ENCODE assay signal across 1 cellular context in the genomic region with DNA sequence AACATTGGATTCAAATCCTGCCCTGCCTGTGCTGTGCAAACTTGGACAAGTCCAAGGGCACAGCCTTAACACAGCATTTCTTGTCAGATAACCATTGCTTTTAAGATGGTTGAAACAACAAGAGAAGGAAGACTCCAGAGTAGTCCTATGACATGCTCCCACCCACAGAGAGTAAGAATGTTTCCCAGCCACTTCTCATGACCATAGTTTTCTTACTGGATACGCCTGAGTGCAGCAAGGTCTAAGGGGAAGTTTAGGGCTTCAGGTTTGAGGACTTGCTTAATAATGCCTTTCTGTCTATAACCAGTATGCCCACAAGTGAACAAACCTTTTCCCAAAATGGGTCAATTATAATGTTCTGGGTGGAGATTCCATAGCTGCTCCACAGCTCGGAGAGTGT.
A peak's percentile ranks its signal among the peaks of the same experiment; 100 is the strongest.
TF ChIP-seq lines count a peak whose summit lies in the region.

No MANE protein-coding gene starts in this region.

TF ChIP-seq in GM12878, 131 proteins besides CTCF, POLR2A, EP300 and RAD21 (continued from another document):
- TF ChIP-seq, protein P1, sequence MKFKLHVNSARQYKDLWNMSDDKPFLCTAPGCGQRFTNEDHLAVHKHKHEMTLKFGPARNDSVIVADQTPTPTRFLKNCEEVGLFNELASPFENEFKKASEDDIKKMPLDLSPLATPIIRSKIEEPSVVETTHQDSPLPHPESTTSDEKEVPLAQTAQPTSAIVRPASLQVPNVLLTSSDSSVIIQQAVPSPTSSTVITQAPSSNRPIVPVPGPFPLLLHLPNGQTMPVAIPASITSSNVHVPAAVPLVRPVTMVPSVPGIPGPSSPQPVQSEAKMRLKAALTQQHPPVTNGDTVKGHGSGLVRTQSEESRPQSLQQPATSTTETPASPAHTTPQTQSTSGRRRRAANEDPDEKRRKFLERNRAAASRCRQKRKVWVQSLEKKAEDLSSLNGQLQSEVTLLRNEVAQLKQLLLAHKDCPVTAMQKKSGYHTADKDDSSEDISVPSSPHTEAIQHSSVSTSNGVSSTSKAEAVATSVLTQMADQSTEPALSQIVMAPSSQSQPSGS (IDR thresholded peaks at IDR 0.05; ENCODE audit: low read length): 0 out of 2 replicates have a peak, but pooled peaks have one; percentile 11
- TF ChIP-seq SUPT20H (IDR thresholded peaks at IDR 0.05; ENCODE audit: borderline replicate concordance, control insufficient read depth, low read depth, low read length): no peak
- TF ChIP-seq, protein P2, sequence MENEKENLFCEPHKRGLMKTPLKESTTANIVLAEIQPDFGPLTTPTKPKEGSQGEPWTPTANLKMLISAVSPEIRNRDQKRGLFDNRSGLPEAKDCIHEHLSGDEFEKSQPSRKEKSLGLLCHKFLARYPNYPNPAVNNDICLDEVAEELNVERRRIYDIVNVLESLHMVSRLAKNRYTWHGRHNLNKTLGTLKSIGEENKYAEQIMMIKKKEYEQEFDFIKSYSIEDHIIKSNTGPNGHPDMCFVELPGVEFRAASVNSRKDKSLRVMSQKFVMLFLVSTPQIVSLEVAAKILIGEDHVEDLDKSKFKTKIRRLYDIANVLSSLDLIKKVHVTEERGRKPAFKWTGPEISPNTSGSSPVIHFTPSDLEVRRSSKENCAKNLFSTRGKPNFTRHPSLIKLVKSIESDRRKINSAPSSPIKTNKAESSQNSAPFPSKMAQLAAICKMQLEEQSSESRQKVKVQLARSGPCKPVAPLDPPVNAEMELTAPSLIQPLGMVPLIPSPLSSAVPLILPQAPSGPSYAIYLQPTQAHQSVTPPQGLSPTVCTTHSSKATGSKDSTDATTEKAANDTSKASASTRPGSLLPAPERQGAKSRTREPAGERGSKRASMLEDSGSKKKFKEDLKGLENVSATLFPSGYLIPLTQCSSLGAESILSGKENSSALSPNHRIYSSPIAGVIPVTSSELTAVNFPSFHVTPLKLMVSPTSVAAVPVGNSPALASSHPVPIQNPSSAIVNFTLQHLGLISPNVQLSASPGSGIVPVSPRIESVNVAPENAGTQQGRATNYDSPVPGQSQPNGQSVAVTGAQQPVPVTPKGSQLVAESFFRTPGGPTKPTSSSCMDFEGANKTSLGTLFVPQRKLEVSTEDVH (IDR thresholded peaks at IDR 0.05; ENCODE audit: low read depth, partially characterized antibody): no peak
- TF ChIP-seq, protein P3, sequence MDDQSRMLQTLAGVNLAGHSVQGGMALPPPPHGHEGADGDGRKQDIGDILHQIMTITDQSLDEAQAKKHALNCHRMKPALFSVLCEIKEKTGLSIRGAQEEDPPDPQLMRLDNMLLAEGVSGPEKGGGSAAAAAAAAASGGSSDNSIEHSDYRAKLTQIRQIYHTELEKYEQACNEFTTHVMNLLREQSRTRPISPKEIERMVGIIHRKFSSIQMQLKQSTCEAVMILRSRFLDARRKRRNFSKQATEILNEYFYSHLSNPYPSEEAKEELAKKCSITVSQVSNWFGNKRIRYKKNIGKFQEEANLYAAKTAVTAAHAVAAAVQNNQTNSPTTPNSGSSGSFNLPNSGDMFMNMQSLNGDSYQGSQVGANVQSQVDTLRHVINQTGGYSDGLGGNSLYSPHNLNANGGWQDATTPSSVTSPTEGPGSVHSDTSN (IDR thresholded peaks at IDR 0.05; ENCODE audit: insufficient replicate concordance, low read depth, low read length): no peak
- TF ChIP-seq, protein P4, sequence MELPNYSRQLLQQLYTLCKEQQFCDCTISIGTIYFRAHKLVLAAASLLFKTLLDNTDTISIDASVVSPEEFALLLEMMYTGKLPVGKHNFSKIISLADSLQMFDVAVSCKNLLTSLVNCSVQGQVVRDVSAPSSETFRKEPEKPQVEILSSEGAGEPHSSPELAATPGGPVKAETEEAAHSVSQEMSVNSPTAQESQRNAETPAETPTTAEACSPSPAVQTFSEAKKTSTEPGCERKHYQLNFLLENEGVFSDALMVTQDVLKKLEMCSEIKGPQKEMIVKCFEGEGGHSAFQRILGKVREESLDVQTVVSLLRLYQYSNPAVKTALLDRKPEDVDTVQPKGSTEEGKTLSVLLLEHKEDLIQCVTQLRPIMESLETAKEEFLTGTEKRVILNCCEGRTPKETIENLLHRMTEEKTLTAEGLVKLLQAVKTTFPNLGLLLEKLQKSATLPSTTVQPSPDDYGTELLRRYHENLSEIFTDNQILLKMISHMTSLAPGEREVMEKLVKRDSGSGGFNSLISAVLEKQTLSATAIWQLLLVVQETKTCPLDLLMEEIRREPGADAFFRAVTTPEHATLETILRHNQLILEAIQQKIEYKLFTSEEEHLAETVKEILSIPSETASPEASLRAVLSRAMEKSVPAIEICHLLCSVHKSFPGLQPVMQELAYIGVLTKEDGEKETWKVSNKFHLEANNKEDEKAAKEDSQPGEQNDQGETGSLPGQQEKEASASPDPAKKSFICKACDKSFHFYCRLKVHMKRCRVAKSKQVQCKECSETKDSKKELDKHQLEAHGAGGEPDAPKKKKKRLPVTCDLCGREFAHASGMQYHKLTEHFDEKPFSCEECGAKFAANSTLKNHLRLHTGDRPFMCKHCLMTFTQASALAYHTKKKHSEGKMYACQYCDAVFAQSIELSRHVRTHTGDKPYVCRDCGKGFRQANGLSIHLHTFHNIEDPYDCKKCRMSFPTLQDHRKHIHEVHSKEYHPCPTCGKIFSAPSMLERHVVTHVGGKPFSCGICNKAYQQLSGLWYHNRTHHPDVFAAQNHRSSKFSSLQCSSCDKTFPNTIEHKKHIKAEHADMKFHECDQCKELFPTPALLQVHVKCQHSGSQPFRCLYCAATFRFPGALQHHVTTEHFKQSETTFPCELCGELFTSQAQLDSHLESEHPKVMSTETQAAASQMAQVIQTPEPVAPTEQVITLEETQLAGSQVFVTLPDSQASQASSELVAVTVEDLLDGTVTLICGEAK (IDR thresholded peaks at IDR 0.05; ENCODE audit: borderline replicate concordance): no peak
- no peak for TF ChIP-seq ZZZ3 (IDR thresholded peaks at IDR 0.05; ENCODE audit: control insufficient read depth, insufficient read length, low read depth)
- no peak for TF ChIP-seq JUNB (IDR thresholded peaks at IDR 0.05)
- no peak for TF ChIP-seq TBL1XR1 (IDR thresholded peaks at IDR 0.05; ENCODE audit: low read depth, low read length)
- TF ChIP-seq ETV6 (conservative IDR thresholded peaks at IDR 0.05 in 1 of 2, IDR thresholded peaks at IDR 0.05 in 1 of 2; ENCODE audit: borderline replicate concordance in 1 of 2, low read depth in 1 of 2): no peak
- TF ChIP-seq MTA2 (IDR thresholded peaks at IDR 0.05; ENCODE audit: low read depth): no peak
- TF ChIP-seq CBX5 (IDR thresholded peaks at IDR 0.05; ENCODE audit: low read depth): no peak
- no peak for TF ChIP-seq GABPA (IDR thresholded peaks at IDR 0.05; ENCODE audit: low read depth)
- no peak for TF ChIP-seq PAX5 (IDR thresholded peaks at IDR 0.05; ENCODE audit: borderline replicate concordance, low read depth, low read length)
- no peak for TF ChIP-seq BCL11A (IDR thresholded peaks at IDR 0.05; ENCODE audit: low read depth, low read length)
- TF ChIP-seq IKZF2 (IDR thresholded peaks at IDR 0.05): 0 out of 4 replicates have a peak, but pooled peaks of 1 of the 2 experiments have one; percentile 36
- no peak for TF ChIP-seq SRF (IDR thresholded peaks at IDR 0.05; ENCODE audit: low read depth in 2 of 2, low read length in 2 of 2)
- peak; percentile 14; the same call in 1 of the 2 replicates for TF ChIP-seq ZBED1 (IDR thresholded peaks at IDR 0.05; ENCODE audit: borderline replicate concordance)
- TF ChIP-seq SREBF2 (IDR thresholded peaks at IDR 0.05; ENCODE audit: low read length): no peak
- TF ChIP-seq EED (IDR thresholded peaks at IDR 0.05; ENCODE audit: low read depth): no peak
- TF ChIP-seq YBX1 (IDR thresholded peaks at IDR 0.05): no peak
- no peak for TF ChIP-seq NR2C2 (IDR thresholded peaks at IDR 0.05; ENCODE audit: borderline replicate concordance, control insufficient read depth, insufficient read length, low read depth)
- no peak for TF ChIP-seq STAT3 (IDR thresholded peaks at IDR 0.05; ENCODE audit: low read depth, low read length)
- TF ChIP-seq, protein P5, sequence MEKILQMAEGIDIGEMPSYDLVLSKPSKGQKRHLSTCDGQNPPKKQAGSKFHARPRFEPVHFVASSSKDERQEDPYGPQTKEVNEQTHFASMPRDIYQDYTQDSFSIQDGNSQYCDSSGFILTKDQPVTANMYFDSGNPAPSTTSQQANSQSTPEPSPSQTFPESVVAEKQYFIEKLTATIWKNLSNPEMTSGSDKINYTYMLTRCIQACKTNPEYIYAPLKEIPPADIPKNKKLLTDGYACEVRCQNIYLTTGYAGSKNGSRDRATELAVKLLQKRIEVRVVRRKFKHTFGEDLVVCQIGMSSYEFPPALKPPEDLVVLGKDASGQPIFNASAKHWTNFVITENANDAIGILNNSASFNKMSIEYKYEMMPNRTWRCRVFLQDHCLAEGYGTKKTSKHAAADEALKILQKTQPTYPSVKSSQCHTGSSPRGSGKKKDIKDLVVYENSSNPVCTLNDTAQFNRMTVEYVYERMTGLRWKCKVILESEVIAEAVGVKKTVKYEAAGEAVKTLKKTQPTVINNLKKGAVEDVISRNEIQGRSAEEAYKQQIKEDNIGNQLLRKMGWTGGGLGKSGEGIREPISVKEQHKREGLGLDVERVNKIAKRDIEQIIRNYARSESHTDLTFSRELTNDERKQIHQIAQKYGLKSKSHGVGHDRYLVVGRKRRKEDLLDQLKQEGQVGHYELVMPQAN (conservative IDR thresholded peaks at IDR 0.05): no peak
